12 cellular contexts compared by ENCODE assay signal in the genomic region with DNA sequence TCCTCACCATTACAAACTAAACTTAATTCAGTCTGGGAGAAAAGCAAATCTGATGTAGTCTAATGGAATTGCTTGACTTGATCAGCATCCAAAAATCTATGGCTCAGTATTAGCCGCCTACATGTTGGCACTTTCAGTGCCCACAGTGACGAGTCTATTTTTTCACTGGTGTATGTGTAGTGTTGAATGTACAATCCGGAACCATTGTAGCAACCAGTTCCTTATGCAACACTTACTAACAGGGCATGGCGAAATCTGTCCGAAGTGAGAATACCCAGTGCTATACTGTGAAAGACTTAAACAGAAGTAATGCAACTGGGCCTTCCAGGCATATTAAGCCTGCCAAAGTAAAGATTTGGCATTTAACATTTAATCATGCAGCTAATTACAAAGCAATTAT. TPM values are rescaled to one million over a fixed set of nuclear protein-coding genes. Genes with fewer than 3 reads are reported as not detected.
"Had no signal": no experiment of that assay in that cellular context is flagged by ENCODE, and none has a peak within 500 bp of the region (broad histone marks: within the 10 kb centered on the region; RNA-seq: fewer than 3 reads in every experiment).

No MANE protein-coding gene starts in this region.

- H3K36me3 ChIP-seq: gastroesophageal sphincter had no signal

- H3K27ac ChIP-seq: epithelial cell of prostate, gastroesophageal sphincter, skin epidermis had no signal

- H3K4me1 ChIP-seq: gastroesophageal sphincter, tibial nerve had no signal

- H3K9me3 ChIP-seq: gastroesophageal sphincter, tibial nerve had no signal

- H3K4me3 ChIP-seq: gastroesophageal sphincter, skin epidermis, tibial nerve had no signal

- DNase-seq: activated CD4-positive, alpha-beta T cell treated with anti-CD3 and anti-CD28 coated beads, Interleukin-2, amount 50 U/mL, for 1 hour; activated CD4-positive, CD25-positive, alpha-beta regulatory T cell; activated naive CD4-positive, alpha-beta T cell treated with anti-CD3 and anti-CD28 coated beads, Interleukin-2, amount 50 U/mL, for 16 hours; cortex of kidney; effector CD8-positive, alpha-beta T cell; left ventricle myocardium superior had no signal

- ATAC-seq: gastroesophageal sphincter; left ventricle myocardium superior; stimulated activated effector memory CD8-positive, alpha-beta T cell treated with anti-CD3 and anti-CD28 coated beads, Interleukin-12 subunit alpha, Interleukin-12 subunit beta, amount 100 ng/mL, for 72 hours had no signal

- H3K27me3 ChIP-seq: gastroesophageal sphincter, tibial nerve had no signal

RNA-seq across cellular contexts. Expression of a gene that starts 18.6 kb away (rescaled TPM):
- total RNA-seq: activated T-helper 2 cell treated with anti-CD3 and anti-CD28 coated beads, Interferon-gamma antibody, Interleukin-2, Interleukin-4, amounts not matched to agents 10 μg/mL and 5 μg/mL and 100 μg/mL, durations not matched to agents 14 hours and 24 hours and 36 hours had no signal
